8 cellular contexts compared by ENCODE assay signal in the genomic region with DNA sequence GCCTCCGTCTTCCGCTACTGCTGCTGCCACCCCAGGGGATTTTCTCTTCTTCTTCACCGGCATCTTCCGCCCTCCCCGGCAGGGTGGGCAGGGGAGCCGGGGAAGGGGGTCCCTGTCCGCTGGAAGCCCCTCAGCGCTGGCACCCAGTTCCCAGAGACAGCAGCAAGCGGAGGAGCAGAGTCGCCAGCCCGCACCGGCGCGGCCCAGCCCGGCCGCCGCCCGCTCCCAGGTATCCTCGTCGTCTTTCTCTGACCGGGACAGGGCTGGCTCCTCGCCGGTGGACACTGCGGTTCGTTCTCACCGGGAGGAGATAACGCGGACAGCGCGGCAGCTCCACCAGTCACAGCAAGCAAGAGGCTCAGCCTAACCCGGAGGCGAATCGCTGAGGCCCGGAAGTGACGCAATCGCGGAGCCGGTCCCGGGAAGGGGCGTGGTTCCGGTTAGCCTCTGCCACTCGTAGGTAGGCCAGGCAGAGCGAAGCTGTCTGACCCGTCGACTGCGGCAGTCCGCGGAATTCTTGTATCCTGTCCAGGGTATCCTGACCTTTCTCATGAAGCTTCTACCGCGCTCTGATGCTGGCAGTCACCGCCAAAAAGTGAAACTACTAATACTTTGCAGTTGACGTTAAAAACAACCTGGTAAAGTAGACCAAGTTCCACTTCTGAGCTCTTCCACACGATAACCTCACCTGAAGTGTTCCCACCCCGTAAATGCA. TPM values are rescaled to one million over a fixed set of nuclear protein-coding genes. Genes with fewer than 3 reads are reported as not detected.
DNase-seq lines count a peak whose midpoint lies in the region; ATAC-seq and TF ChIP-seq lines count a peak whose summit lies in the region.

Gene DCUN1D5 (minus strand): TSS at position 351 of the 715 bp plus-strand sequence. CDS start 288 bp downstream, at position 63.

- intact Hi-C loops in ascending aorta (cut with DNase I), result loop anchor here (1.0 to 10.0 kb wide), 2 partner anchors 17 to 1177 kb away; partner anchors contain the start of genes ANGPTL5, CEP126 and DYNC2H1
- intact Hi-C loops in right cardiac atrium (cut with DNase I), result no loop called here
- intact Hi-C loops in uterus (cut with DNase I; ENCODE audit: low total_unique reads), result no loop called here

- peaks cover 10% of the 10 kb centered on the region for H3K9me3 Mint-ChIP-seq in T-helper 2 cell treated with Interferon-gamma antibody and Interleukin-4, amounts not matched to agents 5 μg/mL and 100 μg/mL, for 36 hours

- H3K36me3 Mint-ChIP-seq in T-helper 2 cell treated with Interferon-gamma antibody and Interleukin-4, amounts not matched to agents 5 μg/mL and 100 μg/mL, for 36 hours (ENCODE audit: low read depth), result peaks cover 17% of the 10 kb centered on the region

- H3K4me1 ChIP-seq in ascending aorta, result peaks cover 0 to 15% of the 10 kb centered on the region in 2 donors
- H3K4me1 ChIP-seq in right cardiac atrium (ENCODE audit: control insufficient read depth, insufficient read depth, low read length), result no peaks in the 10 kb centered on the region
- H3K4me1 ChIP-seq in uterus, result peaks cover 0 to 7% of the 10 kb centered on the region in 2 donors

- under 1% methylated on average over 54 of the region's 54 CpGs for WGBS in right cardiac atrium

- H3K27me3 Mint-ChIP-seq in T-helper 2 cell treated with Interferon-gamma antibody and Interleukin-4, amounts not matched to agents 5 μg/mL and 100 μg/mL, for 36 hours (ENCODE audit: low read depth), result peaks cover 22% of the 10 kb centered on the region

- ATAC-seq in GM18502 (IDR thresholded peaks at IDR 0.05; ENCODE audit: poor library complexity, unreplicated experiment) (peak; percentile 99), HG02970 (IDR thresholded peaks at IDR 0.05; ENCODE audit: low FRiP score, unreplicated experiment) (peak; percentile 100), right cardiac atrium (peak; percentile 100)

- H3K27me3 ChIP-seq in ascending aorta (no peaks in the 10 kb centered on the region), right cardiac atrium (ENCODE audit: control insufficient read depth, insufficient read depth) (no peaks in the 10 kb centered on the region), uterus (no peaks in the 10 kb centered on the region)

- H3K9me3 ChIP-seq in ascending aorta (no peaks in the 10 kb centered on the region), right cardiac atrium (ENCODE audit: control insufficient read depth, low read length) (no peaks in the 10 kb centered on the region), uterus (no peaks in the 10 kb centered on the region)

- H3K27ac Mint-ChIP-seq in T-helper 2 cell treated with Interferon-gamma antibody and Interleukin-4, amounts not matched to agents 5 μg/mL and 100 μg/mL, for 36 hours, result peak within 1 kb of the TSS; percentile 92

- H3K4me3 ChIP-seq in ascending aorta (peak within 1 kb of the TSS; percentile 88 to 91), right cardiac atrium (ENCODE audit: low read length) (peak within 1 kb of the TSS; percentile 87), uterus (peak within 1 kb of the TSS; percentile 69 to 100)

- TF ChIP-seq CTCF in ascending aorta (IDR thresholded peaks at IDR 0.05) (no peak), uterus (IDR thresholded peaks at IDR 0.05) (no peak)

- DNase-seq in NCI-H1930 (lab: John Stamatoyannopoulos, UW), result peak; percentile 87 to 89
- peak; percentile 94 for DNase-seq in T-helper 2 cell treated with Interferon-gamma antibody and Interleukin-4, amounts not matched to agents 5 μg/mL and 100 μg/mL, for 36 hours (ENCODE audit: low spot score)
- DNase-seq in ascending aorta (ENCODE audit: low spot score in 2 of 2), result peak; percentile 82 to 98
- DNase-seq in right cardiac atrium, result peak; percentile 97 to 98 (median 98)
- peak; percentile 71 for DNase-seq in pulmonary artery endothelial cell (ENCODE audit: low read depth, low spot score)
- peak; percentile 96 for DNase-seq in uterus

- peaks cover 28% of the 10 kb centered on the region for H3K4me1 Mint-ChIP-seq in T-helper 2 cell treated with Interferon-gamma antibody and Interleukin-4, amounts not matched to agents 5 μg/mL and 100 μg/mL, for 36 hours (ENCODE audit: low read depth)

- peak within 1 kb of the TSS; percentile 92 for H3K4me3 Mint-ChIP-seq in T-helper 2 cell treated with Interferon-gamma antibody and Interleukin-4, amounts not matched to agents 5 μg/mL and 100 μg/mL, for 36 hours

- peak within 1 kb of the TSS; percentile 66 to 76 for H3K27ac ChIP-seq in ascending aorta
- peak within 1 kb of the TSS; percentile 52 for H3K27ac ChIP-seq in right cardiac atrium (ENCODE audit: low read length)
- peak within 1 kb of the TSS; percentile 77 to 86 for H3K27ac ChIP-seq in uterus

- H3K36me3 ChIP-seq in ascending aorta, result no peaks in the 10 kb centered on the region
- no peaks in the 10 kb centered on the region for H3K36me3 ChIP-seq in uterus

- TF ChIP-seq POLR2A in uterus (IDR thresholded peaks at IDR 0.05), result peak; percentile 47 to 71

RNA-seq across cellular contexts. Expression of gene DCUN1D5, which starts in this region (rescaled TPM):
- total RNA-seq in ascending aorta (337 TPM), right cardiac atrium (10 to 100 TPM; 21.7 to 24.9 (median 22.4) TPM), pulmonary artery endothelial cell (81.3 and 103 TPM in 2 replicates), uterus (10 to 100 TPM in 3 of 4 donors, 1 to 10 TPM in 1; 1.8 to 54.1 (median 22.4) TPM)
- polyA plus RNA-seq in right cardiac atrium, result 21.0 TPM

Comparison
In these comparisons a context has a peak if more than half of its experiments do, and no peak if none do; other contexts are left out.
1. Peak in every context shown above with its lines: DNase-seq, ATAC-seq, H3K4me3 ChIP-seq and H3K27ac ChIP-seq.